Comparison of ENCODE assay signal across 15 cellular contexts in genomic region chr13:27977476-27978300, GRCh38. TPM values are rescaled to one million over a fixed set of nuclear protein-coding genes. Genes with fewer than 3 reads are reported as not detected.
DNase-seq lines count a peak whose midpoint lies in the region; ATAC-seq, FAIRE-seq and TF ChIP-seq lines count a peak whose summit lies in the region.
"Had no signal": no experiment of that assay in that cellular context is flagged by ENCODE, and none has a peak within 500 bp of the region (broad histone marks: within the 10 kb centered on the region; RNA-seq: fewer than 3 reads in every experiment).

No MANE protein-coding gene starts in this region.

- H3K36me3 ChIP-seq in iPS DF 6.9 (ENCODE audit: control insufficient read depth, insufficient read depth, low read length), result no peaks in the 10 kb centered on the region; the same call in 1 of the 2 replicates
- H3K36me3 ChIP-seq in skeletal muscle satellite cell (ENCODE audit: insufficient read depth, low read length), result no peaks in the 10 kb centered on the region

- peaks cover 3% of the 10 kb centered on the region for H3K4me1 Mint-ChIP-seq in T-helper 1 cell treated with Interleukin-12 subunit alpha and Interleukin-12 subunit beta and Interleukin-4 antibody, amounts not matched to agents 30 μg/mL and 1 μg/mL, for 36 hours (ENCODE audit: low read depth)

- peaks cover 98% of the 10 kb centered on the region for H3K27me3 ChIP-seq in iPS DF 6.9 (ENCODE audit: control insufficient read depth, insufficient read depth, low read length)
- peaks cover 93% of the 10 kb centered on the region for H3K27me3 ChIP-seq in skeletal muscle satellite cell (ENCODE audit: control insufficient read depth, insufficient read depth, low read length)

- H3K27ac ChIP-seq in iPS DF 6.9 (ENCODE audit: low read length), result no peak overlapping the region

- H3K27me3 Mint-ChIP-seq in T-helper 1 cell treated with Interleukin-12 subunit alpha and Interleukin-12 subunit beta and Interleukin-4 antibody, amounts not matched to agents 30 μg/mL and 1 μg/mL, for 36 hours (ENCODE audit: low read depth), result peaks cover 91% of the 10 kb centered on the region

- peak overlapping the region; percentile 82 for H3K27ac Mint-ChIP-seq in T-helper 1 cell treated with Interleukin-12 subunit alpha and Interleukin-12 subunit beta and Interleukin-4 antibody, amounts not matched to agents 30 μg/mL and 1 μg/mL, for 36 hours

- no peaks in the 10 kb centered on the region for H3K9me3 Mint-ChIP-seq in T-helper 1 cell treated with Interleukin-12 subunit alpha and Interleukin-12 subunit beta and Interleukin-4 antibody, amounts not matched to agents 30 μg/mL and 1 μg/mL, for 36 hours

- no CpG with 5 or more reads among the region's 80 CpGs for WGBS in iPS DF 6.9 (ENCODE audit: insufficient coverage, insufficient read length)

- H3K36me3 Mint-ChIP-seq in T-helper 1 cell treated with Interleukin-12 subunit alpha and Interleukin-12 subunit beta and Interleukin-4 antibody, amounts not matched to agents 30 μg/mL and 1 μg/mL, for 36 hours (ENCODE audit: low read depth), result no peaks in the 10 kb centered on the region

- H3K4me3 ChIP-seq in WI38 (ENCODE audit: low read depth, low read length), result no peak overlapping the region
- H3K4me3 ChIP-seq in iPS DF 6.9 (ENCODE audit: low read length), result peak overlapping the region; percentile 5; the same call in 1 of the 2 replicates
- no peak overlapping the region for H3K4me3 ChIP-seq in skeletal muscle satellite cell (ENCODE audit: low read length)
- H3K4me3 ChIP-seq: K562 had no signal

- no peak for DNase-seq in T-helper 1 cell
- no peak for DNase-seq in iPS DF 6.9 (ENCODE audit: low read depth, low spot score)
- DNase-seq in NCI-H1092 (lab: John Stamatoyannopoulos, UW), result no peak
- no peak for DNase-seq in RCC 7860 (ENCODE audit: low spot score)
- DNase-seq: cerebellar nuclear complex, NCI-H2081 treated with DMSO at 0.1 percent for 48 hours, OCI-M1, T-helper 9 cell had no signal

- no peak overlapping the region for H3K9ac ChIP-seq in skeletal muscle satellite cell (ENCODE audit: low read depth, low read length)

- 0 out of 2 replicates have a peak, but pooled peaks have one; percentile 2 for TF ChIP-seq CTCF in WI38 (IDR thresholded peaks at IDR 0.05; ENCODE audit: low read depth, low read length)

- H3K9me3 ChIP-seq in iPS DF 6.9 (ENCODE audit: control insufficient read depth, insufficient read depth, low read length), result no peaks in the 10 kb centered on the region
- H3K9me3 ChIP-seq in skeletal muscle satellite cell (replicated peaks; ENCODE audit: low read length), result no peaks in the 10 kb centered on the region

- H3K4me3 Mint-ChIP-seq in T-helper 1 cell treated with Interleukin-12 subunit alpha and Interleukin-12 subunit beta and Interleukin-4 antibody, amounts not matched to agents 30 μg/mL and 1 μg/mL, for 36 hours, result no peak overlapping the region

- ATAC-seq in GM19395 (IDR thresholded peaks at IDR 0.05; ENCODE audit: unreplicated experiment), result no peak
- ATAC-seq: K562 had no signal

- peak overlapping the region; percentile 19 for H3K4me2 ChIP-seq in skeletal muscle satellite cell (ENCODE audit: low read length)

- peaks cover 3% of the 10 kb centered on the region; the same call in 1 of the 2 replicates for H3K4me1 ChIP-seq in iPS DF 6.9 (ENCODE audit: control insufficient read depth, insufficient read depth, low read length)
- H3K4me1 ChIP-seq in skeletal muscle satellite cell (ENCODE audit: control insufficient read depth, insufficient read depth, low read length), result no peaks in the 10 kb centered on the region

- no peak for FAIRE-seq in RCC 7860 (lab: Jason Lieb, UNC)
- FAIRE-seq: K562 had no signal

RNA-seq across cellular contexts. Expression of gene CDX2, which starts 8.6 kb away (rescaled TPM):
- total RNA-seq in skeletal muscle satellite cell (2012; rRNA removed), result not detected in 2 replicates
- total RNA-seq: Daoy, lower leg skin had no signal

RNA-seq across cellular contexts. Expression of gene URAD, which starts 10.8 kb away (rescaled TPM):
- total RNA-seq in skeletal muscle satellite cell (2012; rRNA removed), result not detected in 2 replicates
- total RNA-seq: Daoy, K562, lower leg skin had no signal

RNA-seq across cellular contexts. Expression of gene PDX1, which starts 57.9 kb away (rescaled TPM):
- not detected in 2 replicates for total RNA-seq in skeletal muscle satellite cell (2012; rRNA removed)
- total RNA-seq: Daoy, K562, lower leg skin had no signal
